ENCODE assay signal across 17 cellular contexts in genomic region chr7:24368161-24368560, GRCh38.
"Had no signal": no experiment of that assay in that cellular context is flagged by ENCODE, and none has a peak within 500 bp of the region (broad histone marks: within the 10 kb centered on the region; RNA-seq: fewer than 3 reads in every experiment).

No MANE protein-coding gene starts in this region.

- H3K27ac ChIP-seq: dorsolateral prefrontal cortex, foreskin keratinocyte, sigmoid colon, tibial artery, upper lobe of left lung, vagina had no signal

- H3K4me1 ChIP-seq: foreskin keratinocyte, tibial artery, upper lobe of left lung, vagina had no signal

- H3K9me3 ChIP-seq: sigmoid colon, tibial artery, upper lobe of left lung, vagina had no signal

- DNase-seq: cortex of kidney; dorsolateral prefrontal cortex; effector CD8-positive, alpha-beta T cell; foreskin keratinocyte; left colon; left ventricle myocardium superior; naive thymus-derived CD4-positive, alpha-beta T cell; nephron progenitor cell; sigmoid colon; small intestine; stimulated activated CD4-positive, alpha-beta T cell treated with anti-CD3 and anti-CD28 coated beads, Interleukin-12 subunit alpha, Interleukin-12 subunit beta, amount 100 ng/mL, for 4 hours; stimulated activated CD4-positive, alpha-beta T cell treated with anti-CD3 and anti-CD28 coated beads, Interleukin-2, amount 100 ng/mL, for 48 hours; stimulated activated naive CD4-positive, alpha-beta T cell treated with Interleukin-2 at 50 U/mL for 16 hours; tibial artery; upper lobe of left lung had no signal

- H3K27me3 ChIP-seq: dorsolateral prefrontal cortex, sigmoid colon, tibial artery, upper lobe of left lung, vagina had no signal

- ATAC-seq: esophagus mucosa; foreskin keratinocyte; left colon; left ventricle myocardium superior; naive thymus-derived CD4-positive, alpha-beta T cell had no signal

- H3K4me3 ChIP-seq: dorsolateral prefrontal cortex, sigmoid colon, tibial artery, upper lobe of left lung, vagina had no signal

- H3K36me3 ChIP-seq: sigmoid colon, tibial artery, upper lobe of left lung, vagina had no signal
